Comparison of ENCODE assay signal across 6 cellular contexts in the genomic region with DNA sequence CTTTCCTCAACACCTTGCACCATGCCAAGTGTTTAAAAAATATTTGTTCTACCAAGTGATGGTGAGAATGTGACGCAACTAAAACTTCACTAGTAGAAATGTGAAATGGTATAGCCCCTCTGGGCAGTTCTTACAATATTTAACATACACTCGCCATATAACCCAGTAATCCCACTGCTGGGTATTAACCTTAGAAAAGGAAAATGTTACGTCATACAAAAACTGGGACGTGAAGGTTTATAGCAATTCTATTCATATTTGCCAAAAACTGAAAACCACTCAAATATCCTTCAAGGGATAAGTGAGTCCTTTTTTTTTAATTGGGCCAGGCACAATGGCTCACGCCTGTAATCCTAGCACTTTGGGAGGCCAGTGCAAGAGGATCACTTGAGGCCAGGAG.
"Had no signal": no experiment of that assay in that cellular context is flagged by ENCODE, and none has a peak within 500 bp of the region (broad histone marks: within the 10 kb centered on the region; RNA-seq: fewer than 3 reads in every experiment).

No MANE protein-coding gene starts in this region.

- H3K4me2 ChIP-seq: KMS-11 had no signal

- DNase-seq: IMR-90, KBM-7, KG1 had no signal

- H3K9ac ChIP-seq: KMS-11 had no signal

- FAIRE-seq: HTR-8/SVneo had no signal

- H3K27ac ChIP-seq: HL-60, KMS-11 had no signal
